ENCODE assay signal across 18 cellular contexts in the genomic region with DNA sequence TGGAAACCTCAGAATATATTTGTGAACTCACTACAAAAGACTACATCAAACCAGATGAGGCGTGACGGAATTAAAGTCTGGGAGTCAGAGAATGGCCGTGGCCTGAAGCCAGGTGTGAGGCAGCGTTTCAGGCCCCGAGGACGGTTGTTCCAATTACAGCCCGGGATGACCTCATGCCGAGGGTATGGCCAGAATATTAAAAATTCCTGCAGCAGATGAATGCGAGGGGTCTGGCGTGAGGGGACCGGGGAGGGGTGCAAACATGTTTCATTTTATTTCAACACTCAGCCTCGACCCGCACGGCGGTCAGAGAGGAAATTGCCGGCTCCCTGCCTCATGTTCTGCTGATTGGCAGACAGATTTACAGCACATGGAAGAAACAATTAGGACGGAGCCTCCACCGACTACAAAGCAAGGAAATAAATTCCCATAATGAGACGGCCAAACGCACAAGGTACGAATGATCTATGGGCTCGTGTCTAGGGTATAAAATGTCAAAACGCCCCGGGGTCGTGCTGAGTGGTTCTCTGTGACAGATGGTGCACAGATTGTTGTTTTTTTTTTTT.
DNase-seq lines count a peak whose midpoint lies in the region; ATAC-seq and FAIRE-seq lines count a peak whose summit lies in the region.
"Had no signal": no experiment of that assay in that cellular context is flagged by ENCODE, and none has a peak within 500 bp of the region (broad histone marks: within the 10 kb centered on the region; RNA-seq: fewer than 3 reads in every experiment).

No MANE protein-coding gene starts in this region.

- no peak overlapping the region for H2BK15ac ChIP-seq in mesenchymal stem cell (ENCODE audit: low read depth, poor library complexity, severe bottlenecking)

- 77% methylated on average over 25 of the region's 25 CpGs for WGBS in mesenchymal stem cell

- no peak overlapping the region for H3K27ac Mint-ChIP-seq in activated CD4-positive, alpha-beta T cell treated with anti-CD3 and anti-CD28 coated beads, Interleukin-2, amount 10 ng/mL, durations not matched to agents 24 days and 14 days
- H3K27ac Mint-ChIP-seq: activated naive CD4-positive, alpha-beta T cell treated with anti-CD3 and anti-CD28 coated beads, Interleukin-2, amount 10 ng/mL, durations not matched to agents 7 days and 5 days; CD4-positive, alpha-beta T cell; T-cell had no signal

- no peak overlapping the region for H2BK12ac ChIP-seq in mesenchymal stem cell (ENCODE audit: low read length in 2 of 2)

- peak overlapping the region in 1 of 2 experiments; percentile 61 for H3K4me3 ChIP-seq in mesenchymal stem cell (ENCODE audit: insufficient read depth in 1 of 2, low read depth in 1 of 2, low read length in 2 of 2)
- H3K4me3 ChIP-seq: stomach had no signal

- no peaks in the 10 kb centered on the region for H3K9me3 ChIP-seq in mesenchymal stem cell (ENCODE audit: control insufficient read depth, low read length)

- no peak overlapping the region for H4K91ac ChIP-seq in mesenchymal stem cell (ENCODE audit: low read length)

- no peaks in the 10 kb centered on the region for H3K4me1 Mint-ChIP-seq in activated CD4-positive, alpha-beta T cell treated with anti-CD3 and anti-CD28 coated beads, Interleukin-2, amount 10 ng/mL, durations not matched to agents 24 days and 14 days
- H3K4me1 Mint-ChIP-seq: activated naive CD4-positive, alpha-beta T cell treated with anti-CD3 and anti-CD28 coated beads, Interleukin-2, amount 10 ng/mL, durations not matched to agents 7 days and 5 days; T-cell had no signal

- H3K4me3 Mint-ChIP-seq in activated CD4-positive, alpha-beta T cell treated with anti-CD3 and anti-CD28 coated beads, Interleukin-2, amount 10 ng/mL, durations not matched to agents 24 days and 14 days = no peak overlapping the region
- H3K4me3 Mint-ChIP-seq: activated naive CD4-positive, alpha-beta T cell treated with anti-CD3 and anti-CD28 coated beads, Interleukin-2, amount 10 ng/mL, durations not matched to agents 7 days and 5 days; CD4-positive, alpha-beta T cell; T-cell had no signal

- H2BK5ac ChIP-seq in mesenchymal stem cell (ENCODE audit: low read depth, low read length, poor library complexity, severe bottlenecking) = no peak overlapping the region

- H3K9me3 Mint-ChIP-seq in activated CD4-positive, alpha-beta T cell treated with anti-CD3 and anti-CD28 coated beads, Interleukin-2, amount 10 ng/mL, durations not matched to agents 24 days and 14 days = no peaks in the 10 kb centered on the region
- H3K9me3 Mint-ChIP-seq: CD4-positive, alpha-beta T cell; T-cell had no signal

- no peak overlapping the region for H3K4me2 ChIP-seq in mesenchymal stem cell (ENCODE audit: low read length, poor library complexity, severe bottlenecking)

- H3K14ac ChIP-seq in mesenchymal stem cell (ENCODE audit: low read length in 2 of 2) = no peak overlapping the region

- H3K18ac ChIP-seq in mesenchymal stem cell (ENCODE audit: low read depth in 1 of 2, low read length in 2 of 2) = no peak overlapping the region

- H2AK5ac ChIP-seq in mesenchymal stem cell (ENCODE audit: low read length, severe bottlenecking) = no peak overlapping the region

- no peak overlapping the region for H2AFZ ChIP-seq in mesenchymal stem cell (ENCODE audit: low read depth, low read length)

- H3K79me1 ChIP-seq in mesenchymal stem cell (replicated peaks; ENCODE audit: low read length, poor library complexity, severe bottlenecking) = no peaks in the 10 kb centered on the region

- no peak overlapping the region for H4K8ac ChIP-seq in mesenchymal stem cell (ENCODE audit: low read length)

- no peaks in the 10 kb centered on the region for H3K27me3 ChIP-seq in mesenchymal stem cell (ENCODE audit: control insufficient read depth in 1 of 2, insufficient read depth in 1 of 2, low read length in 2 of 2)
- H3K27me3 ChIP-seq: stomach had no signal

- no peak overlapping the region for H2BK120ac ChIP-seq in mesenchymal stem cell (ENCODE audit: low read depth, low read length)

- intact Hi-C loops in activated CD4-positive, alpha-beta T cell treated with anti-CD3 and anti-CD28 coated beads, Interleukin-2, amount 10 ng/mL, durations not matched to agents 24 days and 14 days (cut with micrococcal nuclease) = no loop called here

- no peaks in the 10 kb centered on the region for H3K27me3 Mint-ChIP-seq in activated CD4-positive, alpha-beta T cell treated with anti-CD3 and anti-CD28 coated beads, Interleukin-2, amount 10 ng/mL, durations not matched to agents 24 days and 14 days
- H3K27me3 Mint-ChIP-seq: activated naive CD4-positive, alpha-beta T cell treated with anti-CD3 and anti-CD28 coated beads, Interleukin-2, amount 10 ng/mL, durations not matched to agents 7 days and 5 days; CD4-positive, alpha-beta T cell; T-cell had no signal

- DNase-seq in activated CD4-positive, alpha-beta T cell treated with anti-CD3 and anti-CD28 coated beads, Interleukin-2, amount 10 ng/mL, durations not matched to agents 24 days and 14 days = peak; percentile 48
- no peak for DNase-seq in activated CD4-positive, alpha-beta T cell treated with anti-CD3 and anti-CD28 coated beads for 1 hour
- DNase-seq in astrocyte of the hippocampus (ENCODE audit: low read depth, low spot score) (peak; percentile 64), mesenchymal stem cell (no peak), urothelium cell line (ENCODE audit: low spot score) (peak; percentile 26), DMS79 treated with DMSO at 0.1 percent for 48 hours (lab: John Stamatoyannopoulos, UW) (no peak)
- no peak for DNase-seq in activated effector memory CD4-positive, alpha-beta T cell treated with Interleukin-2 at 50 U/mL for 16 hours
- DNase-seq: activated naive CD4-positive, alpha-beta T cell treated with anti-CD3 and anti-CD28 coated beads, Interleukin-2, amount 10 ng/mL, durations not matched to agents 7 days and 5 days; CD4-positive, alpha-beta T cell; effector memory CD4-positive, alpha-beta T cell; NCI-H2081; NCI-H526 treated with DMSO at 0.1 percent for 48 hours; occipital lobe; stomach; T-cell had no signal

- H3K36me3 ChIP-seq in mesenchymal stem cell (ENCODE audit: control insufficient read depth in 1 of 2, insufficient read depth in 2 of 2, low read depth in 1 of 2, low read length in 2 of 2) = no peaks in the 10 kb centered on the region
- H3K36me3 ChIP-seq: stomach had no signal

- no peak overlapping the region for H3K27ac ChIP-seq in mesenchymal stem cell (ENCODE audit: low read length, poor library complexity, severe bottlenecking)
- H3K27ac ChIP-seq: 22Rv1, stomach had no signal

- H3K4ac ChIP-seq in mesenchymal stem cell (ENCODE audit: low read depth in 1 of 2, low read length in 2 of 2) = no peak overlapping the region

- peak overlapping the region; percentile 70 for H3K9ac ChIP-seq in mesenchymal stem cell (ENCODE audit: low read length)

- no peak overlapping the region for H3K23ac ChIP-seq in mesenchymal stem cell (ENCODE audit: low read length in 2 of 2)

- H3K4me1 ChIP-seq in mesenchymal stem cell (ENCODE audit: control insufficient read depth, insufficient read depth, low read depth, low read length) = no peaks in the 10 kb centered on the region
- H3K4me1 ChIP-seq: stomach had no signal

- no peak for FAIRE-seq in urothelium cell line (lab: Jason Lieb, UNC)
- FAIRE-seq: frontal cortex had no signal

- no peak for ATAC-seq in GM21360 (IDR thresholded peaks at IDR 0.05; ENCODE audit: unreplicated experiment)
- ATAC-seq: T-cell had no signal

- no peaks in the 10 kb centered on the region for H3K36me3 Mint-ChIP-seq in activated CD4-positive, alpha-beta T cell treated with anti-CD3 and anti-CD28 coated beads, Interleukin-2, amount 10 ng/mL, durations not matched to agents 24 days and 14 days (ENCODE audit: low read depth)
- H3K36me3 Mint-ChIP-seq: activated naive CD4-positive, alpha-beta T cell treated with anti-CD3 and anti-CD28 coated beads, Interleukin-2, amount 10 ng/mL, durations not matched to agents 7 days and 5 days; T-cell had no signal

Comparison
In these comparisons a context has a peak if more than half of its experiments do, and no peak if none do; other contexts are left out.
1. DNase-seq: peak in activated CD4-positive, alpha-beta T cell treated with anti-CD3 and anti-CD28 coated beads, Interleukin-2, amount 10 ng/mL, durations not matched to agents 24 days and 14 days (single experiment), astrocyte of the hippocampus (single experiment) and urothelium cell line (single experiment); none in activated CD4-positive, alpha-beta T cell treated with anti-CD3 and anti-CD28 coated beads for 1 hour (single experiment), mesenchymal stem cell (single experiment), DMS79 treated with DMSO at 0.1 percent for 48 hours (single experiment) and activated effector memory CD4-positive, alpha-beta T cell treated with Interleukin-2 at 50 U/mL for 16 hours (single experiment).